Comparison of ENCODE assay signal across 14 cellular contexts in the genomic region with DNA sequence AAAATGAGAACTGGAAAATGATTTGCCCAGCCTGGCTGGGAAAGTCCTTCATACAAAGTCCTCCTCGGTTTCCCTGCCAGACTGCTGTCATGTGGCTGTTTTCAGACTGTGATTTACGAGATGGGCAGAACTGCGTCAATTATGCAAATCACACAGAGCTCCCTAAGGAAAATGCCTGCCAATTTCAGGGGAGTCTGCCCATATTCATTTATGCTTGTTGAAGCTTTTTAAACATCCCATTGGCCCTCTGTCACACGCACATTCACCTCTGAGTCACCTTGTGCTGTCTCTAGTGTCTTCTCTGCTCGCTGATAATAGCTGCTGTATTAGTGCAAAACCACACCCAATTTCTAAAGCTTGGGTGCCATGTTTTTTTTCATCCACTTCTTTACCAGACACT.
"Had no signal": no experiment of that assay in that cellular context is flagged by ENCODE, and none has a peak within 500 bp of the region (broad histone marks: within the 10 kb centered on the region; RNA-seq: fewer than 3 reads in every experiment).

No MANE protein-coding gene starts in this region.

- H3K27me3 ChIP-seq: adrenal gland, colonic mucosa, gastrocnemius medialis, right lobe of liver, tibial nerve had no signal

- H3K36me3 ChIP-seq: adrenal gland, colonic mucosa, gastrocnemius medialis, right lobe of liver, tibial nerve had no signal

- H3K27ac ChIP-seq: adrenal gland, colonic mucosa, gastrocnemius medialis, psoas muscle, right lobe of liver had no signal

- ATAC-seq: gastrocnemius medialis; left ventricle myocardium superior; psoas muscle; right lobe of liver; stimulated activated effector memory CD8-positive, alpha-beta T cell treated with anti-CD3 and anti-CD28 coated beads, Interleukin-12 subunit alpha, Interleukin-12 subunit beta, amount 100 ng/mL, for 72 hours had no signal

- DNase-seq: activated CD4-positive, alpha-beta T cell treated with anti-CD3 and anti-CD28 coated beads, Interleukin-2, amount 10 ng/mL, durations not matched to agents 7 days and 5 days; activated CD4-positive, CD25-positive, alpha-beta regulatory T cell; activated naive CD4-positive, alpha-beta T cell treated with anti-CD3 and anti-CD28 coated beads, Interleukin-2, amount 50 U/mL, for 16 hours; adrenal gland; caudate nucleus; colonic mucosa; gastrocnemius medialis; left ventricle myocardium superior; mesenchymal stem cell; nephron progenitor cell; psoas muscle; right lobe of liver had no signal

- H3K4me1 ChIP-seq: adrenal gland, colonic mucosa, gastrocnemius medialis, psoas muscle had no signal

- H3K4me3 ChIP-seq: adrenal gland, colonic mucosa, gastrocnemius medialis, psoas muscle, right lobe of liver, tibial nerve had no signal

- H3K9me3 ChIP-seq: adrenal gland, colonic mucosa, gastrocnemius medialis, psoas muscle, right lobe of liver, tibial nerve had no signal
